ENCODE assay signal across 8 cellular contexts in genomic region chr6:161272600-161273355, GRCh38. TPM values are rescaled to one million over a fixed set of nuclear protein-coding genes. Genes with fewer than 3 reads are reported as not detected.
DNase-seq lines count a peak whose midpoint lies in the region; ATAC-seq and TF ChIP-seq lines count a peak whose summit lies in the region.

No MANE protein-coding gene starts in this region.

- H3K79me1 ChIP-seq in mesendoderm (ENCODE audit: low read length), result peaks cover 15% of the 10 kb centered on the region

- peak overlapping the region; percentile 40 for H3K4me2 ChIP-seq in mesendoderm (ENCODE audit: low read length)

- peak overlapping the region; percentile 42 for H2BK15ac ChIP-seq in mesendoderm (replicated peaks; ENCODE audit: low read depth)

- peak overlapping the region; percentile 94 for H3K56ac ChIP-seq in mesendoderm (ENCODE audit: low read length)

- DNase-seq in GM06990 (ENCODE audit: extremely low read depth, insufficient read length), result no peak
- peak; percentile 10 to 33 for DNase-seq in NCI-H1930 (lab: John Stamatoyannopoulos, UW)
- peak; percentile 64 for DNase-seq in cerebellar cortex (ENCODE audit: low spot score)
- peak; percentile 92 for DNase-seq in mesendoderm
- DNase-seq in NCI-H187 (lab: John Stamatoyannopoulos, UW), result no peak

- H3K36me3 ChIP-seq in GM06990 (ENCODE audit: control insufficient read depth, insufficient read depth, low read length) (no peaks in the 10 kb centered on the region), mesendoderm (ENCODE audit: control insufficient read depth, insufficient read depth, low read length) (no peaks in the 10 kb centered on the region), urinary bladder (ENCODE audit: insufficient read depth) (no peaks in the 10 kb centered on the region)

- peaks cover 45% of the 10 kb centered on the region for H3K79me2 ChIP-seq in mesendoderm (ENCODE audit: control insufficient read depth, insufficient read depth, low read length)

- no peak overlapping the region for H4K8ac ChIP-seq in mesendoderm (ENCODE audit: low read depth, low read length)

- H3K27ac ChIP-seq in mesendoderm (ENCODE audit: low read depth, low read length) (peak overlapping the region; percentile 86), urinary bladder (ENCODE audit: low read depth) (no peak overlapping the region)

- H4K5ac ChIP-seq in mesendoderm (ENCODE audit: low read length), result no peak overlapping the region

- H3K9ac ChIP-seq in mesendoderm (ENCODE audit: low read length), result peak overlapping the region; percentile 70

- no peak for ATAC-seq in HG02970 (IDR thresholded peaks at IDR 0.05; ENCODE audit: low FRiP score, unreplicated experiment)
- ATAC-seq in HG02852 (IDR thresholded peaks at IDR 0.05; ENCODE audit: unreplicated experiment), result no peak

- no peak for TF ChIP-seq CTCF in GM06990 (IDR thresholded peaks at IDR 0.05; ENCODE audit: insufficient read depth, low read length, poor library complexity, severe bottlenecking)

- no peak overlapping the region for H3K4ac ChIP-seq in mesendoderm (ENCODE audit: low read depth, low read length)

- peak overlapping the region; percentile 86 for H3K4me3 ChIP-seq in GM06990 (replicated peaks; ENCODE audit: low read depth, low read length)
- H3K4me3 ChIP-seq in mesendoderm (ENCODE audit: low read length), result peak overlapping the region; percentile 95
- peak overlapping the region; percentile 75 for H3K4me3 ChIP-seq in urinary bladder (ENCODE audit: low read depth, low read length)

- H3K23ac ChIP-seq in mesendoderm (ENCODE audit: low read length), result no peak overlapping the region

- H3K18ac ChIP-seq in mesendoderm (ENCODE audit: low read length), result peak overlapping the region; percentile 98

- H3K4me1 ChIP-seq in mesendoderm (ENCODE audit: control insufficient read depth, low read depth, low read length) (peaks cover 17% of the 10 kb centered on the region), urinary bladder (ENCODE audit: insufficient read depth) (no peaks in the 10 kb centered on the region)

- no peak overlapping the region for H2BK5ac ChIP-seq in mesendoderm (ENCODE audit: low read length)

- H2AK5ac ChIP-seq in mesendoderm (ENCODE audit: low read length), result no peak overlapping the region

- H2BK120ac ChIP-seq in mesendoderm (ENCODE audit: low read depth, low read length), result no peak overlapping the region

- WGBS in mesendoderm (ENCODE audit: extremely low coverage, insufficient coverage, low lambda C conversion rate), result no CpG with 5 or more reads among the region's 11 CpGs
- 36% methylated on average over 11 of the region's 11 CpGs for WGBS in urinary bladder

- H3K27me3 ChIP-seq in GM06990 (replicated peaks; ENCODE audit: control insufficient read depth, insufficient read depth, low read length) (no peaks in the 10 kb centered on the region), mesendoderm (ENCODE audit: insufficient read depth, low read length, poor library complexity) (no peaks in the 10 kb centered on the region)

RNA-seq across cellular contexts. Expression of gene AGPAT4, which starts 1.1 kb away (rescaled TPM):
- 12.2 TPM for polyA plus RNA-seq in mesendoderm (2013, experiment 1 of 2)
- 10.8 TPM for polyA plus RNA-seq in mesendoderm (2013, experiment 2 of 2)
- total RNA-seq in urinary bladder, result 26.4 TPM
- polyA plus RNA-seq in urinary bladder, result 4.5 TPM

Comparison
In these comparisons a context has a peak if more than half of its experiments do, and no peak if none do; other contexts are left out.
1. DNase-seq: peak in NCI-H1930 (2 of 2), cerebellar cortex (single experiment) and mesendoderm (single experiment); none in GM06990 (single experiment) and NCI-H187 (0 of 2).
2. Peak in every context shown above with its lines, with median percentiles within 50 percentile points of each other: H3K4me3 ChIP-seq.